1 cellular context compared by ENCODE assay signal in the genomic region with DNA sequence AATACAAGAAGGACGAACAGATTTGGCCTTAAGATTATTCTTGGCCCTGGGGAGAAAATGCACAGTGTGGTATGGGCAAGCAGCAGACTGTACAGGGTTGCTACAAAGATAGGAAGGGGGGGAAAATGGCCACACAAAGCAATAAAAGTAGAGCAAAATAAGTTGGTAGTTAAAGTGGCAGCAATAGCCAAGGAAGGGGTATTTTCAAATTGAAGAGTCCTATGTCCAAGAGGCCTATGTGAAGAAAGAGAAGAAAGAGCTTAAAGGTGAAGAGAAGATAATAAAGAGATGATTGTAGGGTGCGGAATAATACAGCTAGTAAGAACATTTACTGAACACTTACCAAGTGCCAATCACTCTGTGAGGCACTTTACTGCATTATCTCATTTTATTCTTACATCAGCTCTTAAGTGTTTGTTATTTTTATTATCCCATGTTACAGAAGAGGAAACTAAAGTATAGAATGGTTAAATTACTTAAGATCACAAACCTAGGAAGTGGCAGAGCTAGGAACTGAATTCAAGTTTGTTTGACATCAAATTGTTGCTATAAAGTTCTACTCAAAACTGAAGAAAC.
A peak's percentile ranks its signal among the peaks of the same experiment; 100 is the strongest.
TF ChIP-seq lines count a peak whose summit lies in the region.

No MANE protein-coding gene starts in this region.

TF ChIP-seq in K562, 482 proteins besides CTCF, POLR2A, EP300 and RAD21 (continued from another document):
- 0 out of 2 replicates have a peak, but pooled peaks have one; percentile 53 for TF ChIP-seq HIVEP1 (CRISPR knock-in tag; IDR thresholded peaks at IDR 0.05)
- TF ChIP-seq THRB (CRISPR knock-in tag; conservative IDR thresholded peaks at IDR 0.05) = 0 out of 2 replicates have a peak, but pooled peaks have one; percentile 53
- TF ChIP-seq, protein P1, sequence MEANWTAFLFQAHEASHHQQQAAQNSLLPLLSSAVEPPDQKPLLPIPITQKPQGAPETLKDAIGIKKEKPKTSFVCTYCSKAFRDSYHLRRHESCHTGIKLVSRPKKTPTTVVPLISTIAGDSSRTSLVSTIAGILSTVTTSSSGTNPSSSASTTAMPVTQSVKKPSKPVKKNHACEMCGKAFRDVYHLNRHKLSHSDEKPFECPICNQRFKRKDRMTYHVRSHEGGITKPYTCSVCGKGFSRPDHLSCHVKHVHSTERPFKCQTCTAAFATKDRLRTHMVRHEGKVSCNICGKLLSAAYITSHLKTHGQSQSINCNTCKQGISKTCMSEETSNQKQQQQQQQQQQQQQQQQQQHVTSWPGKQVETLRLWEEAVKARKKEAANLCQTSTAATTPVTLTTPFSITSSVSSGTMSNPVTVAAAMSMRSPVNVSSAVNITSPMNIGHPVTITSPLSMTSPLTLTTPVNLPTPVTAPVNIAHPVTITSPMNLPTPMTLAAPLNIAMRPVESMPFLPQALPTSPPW (CRISPR knock-in tag; IDR thresholded peaks at IDR 0.05) = no peak
- no peak for TF ChIP-seq PYGO2 (tag; IDR thresholded peaks at IDR 0.05)
